12 cellular contexts compared by ENCODE assay signal in genomic region chr5:14714706-14715105, GRCh38. TPM values are rescaled to one million over a fixed set of nuclear protein-coding genes. Genes with fewer than 3 reads are reported as not detected.
DNase-seq lines count a peak whose midpoint lies in the region; ATAC-seq and TF ChIP-seq lines count a peak whose summit lies in the region.
"Had no signal": no experiment of that assay in that cellular context is flagged by ENCODE, and none has a peak within 500 bp of the region (broad histone marks: within the 10 kb centered on the region; RNA-seq: fewer than 3 reads in every experiment).

No MANE protein-coding gene starts in this region.

- H3K27ac ChIP-seq in upper lobe of right lung: no peak overlapping the region
- H3K27ac ChIP-seq: neutrophil had no signal

- H3K9me3 Mint-ChIP-seq in Calu3 (ENCODE audit: low read depth, unreplicated experiment): no peaks in the 10 kb centered on the region

- peaks cover 36% of the 10 kb centered on the region for H3K36me3 Mint-ChIP-seq in Calu3 (ENCODE audit: insufficient read depth, unreplicated experiment)

- no peaks in the 10 kb centered on the region for H3K27me3 Mint-ChIP-seq in Calu3 (ENCODE audit: unreplicated experiment)

- ATAC-seq in left ventricle myocardium superior (peak; percentile 65), GM21619 (IDR thresholded peaks at IDR 0.05; ENCODE audit: unreplicated experiment) (no peak), HG03442 (IDR thresholded peaks at IDR 0.05; ENCODE audit: unreplicated experiment) (no peak), upper lobe of right lung (no peak)
- ATAC-seq: esophagus mucosa had no signal

- intact Hi-C loops in left ventricle myocardium superior (cut with micrococcal nuclease) (no loop called here), Calu3 (cut with micrococcal nuclease; ENCODE audit: unreplicated experiment) (no loop called here), upper lobe of right lung (cut with DNase I) (no loop called here)

- H3K4me3 ChIP-seq in upper lobe of right lung: no peak overlapping the region

- TF ChIP-seq CTCF in Calu3 (IDR thresholded peaks at IDR 0.05; ENCODE audit: unreplicated experiment) (no peak), upper lobe of right lung (IDR thresholded peaks at IDR 0.05) (no peak)

- H3K4me1 Mint-ChIP-seq in Calu3 (ENCODE audit: low read depth, unreplicated experiment): no peaks in the 10 kb centered on the region

- no peaks in the 10 kb centered on the region for H3K9me3 ChIP-seq in upper lobe of right lung
- H3K9me3 ChIP-seq: neutrophil had no signal

- H3K4me3 Mint-ChIP-seq in Calu3 (ENCODE audit: low read depth, unreplicated experiment): no peak overlapping the region
- H3K4me3 Mint-ChIP-seq: brain had no signal

- no peaks in the 10 kb centered on the region for H3K4me1 ChIP-seq in upper lobe of right lung

- CTCF ChIA-PET in Calu3 (lab: Charles Lee): no interaction called here

- H3K36me3 ChIP-seq in upper lobe of right lung: peaks cover 47% of the 10 kb centered on the region

- DNase-seq in DMS 273 treated with DMSO at 0.1 percent for 48 hours (lab: John Stamatoyannopoulos, UW) (peak; percentile 26), LHCN-M2 (ENCODE audit: low read depth) (peak; percentile 92), SHP77 (lab: John Stamatoyannopoulos, UW) (peak; percentile 92 to 95), left ventricle myocardium superior (no peak), Calu3 (no peak), upper lobe of right lung (no peak)
- DNase-seq: NCI-H2081 treated with DMSO at 0.1 percent for 48 hours had no signal

- no TSS peak for BruUV-seq in Calu3 (replicated peaks; lab: Mats Ljungman, UMichigan)

- no peaks in the 10 kb centered on the region for H3K27me3 ChIP-seq in upper lobe of right lung
- H3K27me3 ChIP-seq: neutrophil had no signal

- H3K27ac Mint-ChIP-seq in Calu3 (ENCODE audit: unreplicated experiment): no peak overlapping the region

RNA-seq across cellular contexts. Expression of gene OTULIN, which starts 50.2 kb away (rescaled TPM):
- 30.5 and 37.8 TPM in 2 replicates for total RNA-seq in LHCN-M2 (2014; rRNA removed)
- polyA plus RNA-seq in LHCN-M2 (2012): 9.3 TPM
- 23.5 TPM for total RNA-seq in left ventricle myocardium superior
- total RNA-seq in Calu3 (2022): 35.7 and 36.0 TPM in 2 replicates
- 30.0 TPM for total RNA-seq in upper lobe of right lung

Comparison
In these comparisons a context has a peak if more than half of its experiments do, and no peak if none do; other contexts are left out.
1. DNase-seq: peak in DMS 273 treated with DMSO at 0.1 percent for 48 hours (single experiment), LHCN-M2 (single experiment) and SHP77 (2 of 2); none in left ventricle myocardium superior (single experiment), Calu3 (single experiment) and upper lobe of right lung (single experiment).